28 cellular contexts compared by ENCODE assay signal in the genomic region with DNA sequence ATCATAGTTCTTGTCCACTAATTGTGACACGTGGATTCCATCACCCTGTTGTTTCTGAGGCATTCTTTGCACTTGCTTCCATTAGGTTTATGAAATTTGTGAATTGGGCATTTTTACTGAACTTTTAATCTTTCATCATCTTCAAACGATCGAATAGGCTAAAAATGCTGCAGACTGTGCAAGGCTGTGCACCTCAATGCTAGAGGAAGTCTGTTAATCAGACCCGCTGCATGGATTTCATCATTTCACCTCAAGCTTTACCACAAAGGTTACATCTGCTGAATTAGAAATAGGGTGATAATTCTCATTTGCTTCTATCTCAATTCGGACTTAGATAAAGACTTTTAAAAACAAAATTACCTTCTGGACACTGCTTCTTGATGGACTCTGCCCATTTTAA. TPM values are rescaled to one million over a fixed set of nuclear protein-coding genes. Genes with fewer than 3 reads are reported as not detected.
"Had no signal": no experiment of that assay in that cellular context is flagged by ENCODE, and none has a peak within 500 bp of the region (broad histone marks: within the 10 kb centered on the region; RNA-seq: fewer than 3 reads in every experiment).

No MANE protein-coding gene starts in this region.

- H3K27ac ChIP-seq: breast epithelium, esophagus muscularis mucosa, neural progenitor cell, tibial artery, WERI-Rb-1 had no signal

- H3K36me3 ChIP-seq: breast epithelium, esophagus muscularis mucosa, neural progenitor cell, tibial artery, WERI-Rb-1 had no signal

- H3K9me3 ChIP-seq: breast epithelium, esophagus muscularis mucosa, tibial artery had no signal

- H3K36me3 Mint-ChIP-seq: activated naive CD8-positive, alpha-beta T cell; mesothelial cell of epicardium; naive thymus-derived CD8-positive, alpha-beta T cell; neural progenitor cell; stimulated activated effector memory CD8-positive, alpha-beta T cell treated with anti-CD3 and anti-CD28 coated beads, Interleukin-12 subunit alpha, Interleukin-12 subunit beta, amount 100 ng/mL, for 72 hours had no signal

- H3K9me3 Mint-ChIP-seq: activated T-cell treated with anti-CD3 and anti-CD28 coated beads, Interleukin-2, amount 50 U/mL, for 4 hours; activated T-helper 2 cell treated with anti-CD3 and anti-CD28 coated beads, Interferon-gamma antibody, Interleukin-2, Interleukin-4, amounts not matched to agents 10 μg/mL and 5 μg/mL and 100 μg/mL, durations not matched to agents 14 hours and 24 hours and 36 hours; central memory CD8-positive, alpha-beta T cell; effector memory CD8-positive, alpha-beta T cell; mesothelial cell of epicardium; naive thymus-derived CD8-positive, alpha-beta T cell; neural progenitor cell; stimulated activated effector memory CD8-positive, alpha-beta T cell treated with anti-CD3 and anti-CD28 coated beads, Interleukin-12 subunit alpha, Interleukin-12 subunit beta, amount 100 ng/mL, for 72 hours; stimulated activated naive CD8-positive, alpha-beta T cell treated with anti-CD3 and anti-CD28 coated beads, Interleukin-15, amount 100 ng/mL, for 72 hours had no signal

- H3K4me3 Mint-ChIP-seq: activated naive CD8-positive, alpha-beta T cell; activated T-cell treated with anti-CD3 and anti-CD28 coated beads, Interleukin-2, amount 50 U/mL, for 4 hours; central memory CD8-positive, alpha-beta T cell; effector memory CD8-positive, alpha-beta T cell; mesothelial cell of epicardium; naive thymus-derived CD8-positive, alpha-beta T cell; neural progenitor cell; stimulated activated effector memory CD8-positive, alpha-beta T cell treated with anti-CD3 and anti-CD28 coated beads, Interleukin-12 subunit alpha, Interleukin-12 subunit beta, amount 100 ng/mL, for 72 hours; stimulated activated naive CD8-positive, alpha-beta T cell treated with anti-CD3 and anti-CD28 coated beads, Interleukin-15, amount 100 ng/mL, for 72 hours had no signal

- H3K27ac Mint-ChIP-seq: activated naive CD8-positive, alpha-beta T cell; activated T-helper 2 cell treated with anti-CD3 and anti-CD28 coated beads, Interferon-gamma antibody, Interleukin-2, Interleukin-4, amounts not matched to agents 10 μg/mL and 5 μg/mL and 100 μg/mL, durations not matched to agents 14 hours and 24 hours and 36 hours; effector memory CD8-positive, alpha-beta T cell; mesothelial cell of epicardium; naive thymus-derived CD8-positive, alpha-beta T cell; neural progenitor cell; stimulated activated effector memory CD8-positive, alpha-beta T cell treated with anti-CD3 and anti-CD28 coated beads, Interleukin-12 subunit alpha, Interleukin-12 subunit beta, amount 100 ng/mL, for 72 hours; stimulated activated naive CD8-positive, alpha-beta T cell treated with anti-CD3 and anti-CD28 coated beads, Interleukin-15, amount 100 ng/mL, for 72 hours had no signal

- H3K27me3 ChIP-seq: tibial artery had no signal

- H3K4me1 ChIP-seq: breast epithelium, esophagus muscularis mucosa, neural progenitor cell, tibial artery had no signal

- H3K4me1 Mint-ChIP-seq: central memory CD8-positive, alpha-beta T cell; mesothelial cell of epicardium; neural progenitor cell; stimulated activated effector memory CD8-positive, alpha-beta T cell treated with anti-CD3 and anti-CD28 coated beads, Interleukin-12 subunit alpha, Interleukin-12 subunit beta, amount 100 ng/mL, for 72 hours; stimulated activated naive CD8-positive, alpha-beta T cell treated with anti-CD3 and anti-CD28 coated beads, Interleukin-15, amount 100 ng/mL, for 72 hours had no signal

- DNase-seq: activated CD4-positive, alpha-beta T cell treated with anti-CD3 and anti-CD28 coated beads, Interleukin-2, amount 50 U/mL, for 4 hours; activated CD8-positive, alpha-beta memory T cell treated with anti-CD3 and anti-CD28 coated beads for 24 hours; activated CD8-positive, alpha-beta memory T cell treated with anti-CD3 and anti-CD28 coated beads, Interleukin-2, amount 50 U/mL, for 48 hours; activated naive CD4-positive, alpha-beta T cell; activated T-cell treated with anti-CD3 and anti-CD28 coated beads, Interleukin-2, amount 50 U/mL, for 4 hours; amniotic stem cell; effector memory CD8-positive, alpha-beta T cell; glutamatergic neuron; hypothalamus; left ventricle myocardium superior; mammary epithelial cell; naive thymus-derived CD8-positive, alpha-beta T cell; posterior cingulate gyrus; small intestine; stimulated activated CD4-positive, alpha-beta T cell treated with anti-CD3 and anti-CD28 coated beads, Interleukin-2, amount 100 ng/mL, for 24 hours; stimulated activated naive CD8-positive, alpha-beta T cell treated with anti-CD3 and anti-CD28 coated beads, Interleukin-15, amount 100 ng/mL, for 72 hours; tibial artery; WERI-Rb-1 had no signal

- H3K4me3 ChIP-seq: breast epithelium, esophagus muscularis mucosa, neural progenitor cell, tibial artery had no signal

RNA-seq across cellular contexts. Expression of a gene that starts 27.8 kb away (rescaled TPM):
- total RNA-seq: activated T-helper 2 cell treated with anti-CD3 and anti-CD28 coated beads, Interferon-gamma antibody, Interleukin-2, Interleukin-4, amounts not matched to agents 10 μg/mL and 5 μg/mL and 100 μg/mL, durations not matched to agents 14 hours and 24 hours and 36 hours; dermis microvascular lymphatic vessel endothelial cell; endothelial cell of umbilical vein; mammary epithelial cell had no signal
- polyA plus RNA-seq: endothelial cell of umbilical vein, mammary epithelial cell had no signal
